10 cellular contexts compared by ENCODE assay signal in genomic region chr2:197356136-197356535, GRCh38. TPM values are rescaled to one million over a fixed set of nuclear protein-coding genes. Genes with fewer than 3 reads are reported as not detected.
DNase-seq lines count a peak whose midpoint lies in the region; ATAC-seq and TF ChIP-seq lines count a peak whose summit lies in the region.
"Had no signal": no experiment of that assay in that cellular context is flagged by ENCODE, and none has a peak within 500 bp of the region (broad histone marks: within the 10 kb centered on the region; RNA-seq: fewer than 3 reads in every experiment).

No MANE protein-coding gene starts in this region.

- H3K4me1 ChIP-seq in right lobe of liver, result no peaks in the 10 kb centered on the region
- no peaks in the 10 kb centered on the region for H3K4me1 ChIP-seq in body of pancreas
- H3K4me1 ChIP-seq: psoas muscle had no signal

- TF ChIP-seq POLR2A in right lobe of liver (IDR thresholded peaks at IDR 0.05) (no peak), body of pancreas (IDR thresholded peaks at IDR 0.05) (no peak)

- DNase-seq in DMS 273 (lab: John Stamatoyannopoulos, UW; ENCODE audit: unreplicated experiment), result peak; percentile 29
- no peak for DNase-seq in DMS 273 treated with DMSO at 0.1 percent for 48 hours (lab: John Stamatoyannopoulos, UW)
- DNase-seq in HCEC 1CT, result peak; percentile 11
- no peak for DNase-seq in activated T-helper 2 cell treated with anti-CD3 and anti-CD28 coated beads, Interferon-gamma antibody, Interleukin-2, Interleukin-4, amounts not matched to agents 10 μg/mL and 5 μg/mL and 100 μg/mL, durations not matched to agents 14 hours and 24 hours and 36 hours (ENCODE audit: low spot score)
- no peak for DNase-seq in right lobe of liver
- no peak for DNase-seq in NCI-H748 treated with DMSO at 0.1 percent for 48 hours (lab: John Stamatoyannopoulos, UW)
- DNase-seq in body of pancreas, result no peak
- DNase-seq: psoas muscle, T1000 had no signal

- H3K4me1 Mint-ChIP-seq in activated T-helper 2 cell treated with anti-CD3 and anti-CD28 coated beads, Interferon-gamma antibody, Interleukin-2, Interleukin-4, amounts not matched to agents 10 μg/mL and 5 μg/mL and 100 μg/mL, durations not matched to agents 14 hours and 24 hours and 36 hours (ENCODE audit: low read depth), result peaks cover 24% of the 10 kb centered on the region

- H3K36me3 Mint-ChIP-seq in activated T-helper 2 cell treated with anti-CD3 and anti-CD28 coated beads, Interferon-gamma antibody, Interleukin-2, Interleukin-4, amounts not matched to agents 10 μg/mL and 5 μg/mL and 100 μg/mL, durations not matched to agents 14 hours and 24 hours and 36 hours (ENCODE audit: low read depth), result peaks cover 3% of the 10 kb centered on the region

- H3K27ac ChIP-seq in right lobe of liver, result no peak overlapping the region
- no peak overlapping the region for H3K27ac ChIP-seq in body of pancreas
- H3K27ac ChIP-seq: psoas muscle had no signal

- H3K4me3 Mint-ChIP-seq in activated T-helper 2 cell treated with anti-CD3 and anti-CD28 coated beads, Interferon-gamma antibody, Interleukin-2, Interleukin-4, amounts not matched to agents 10 μg/mL and 5 μg/mL and 100 μg/mL, durations not matched to agents 14 hours and 24 hours and 36 hours (ENCODE audit: low read depth), result peak overlapping the region; percentile 3

- no peak overlapping the region for H3K4me3 ChIP-seq in right lobe of liver
- no peak overlapping the region for H3K4me3 ChIP-seq in body of pancreas
- H3K4me3 ChIP-seq: psoas muscle had no signal

- H3K9me3 ChIP-seq in right lobe of liver (no peaks in the 10 kb centered on the region), body of pancreas (no peaks in the 10 kb centered on the region)
- H3K9me3 ChIP-seq: psoas muscle had no signal

- peak overlapping the region; percentile 11 for H3K27ac Mint-ChIP-seq in activated T-helper 2 cell treated with anti-CD3 and anti-CD28 coated beads, Interferon-gamma antibody, Interleukin-2, Interleukin-4, amounts not matched to agents 10 μg/mL and 5 μg/mL and 100 μg/mL, durations not matched to agents 14 hours and 24 hours and 36 hours

- WGBS in right lobe of liver (ENCODE audit: insufficient coverage, low coverage, low lambda C conversion rate, missing lambda C conversion rate), result 69% methylated on average over 5 of the region's 5 CpGs
- 71 to 77% methylated on average over 5 of the region's 5 CpGs for WGBS in body of pancreas, 2 donors

- H3K27me3 ChIP-seq in right lobe of liver (no peaks in the 10 kb centered on the region), body of pancreas (no peaks in the 10 kb centered on the region)

- H3K27me3 Mint-ChIP-seq in activated T-helper 2 cell treated with anti-CD3 and anti-CD28 coated beads, Interferon-gamma antibody, Interleukin-2, Interleukin-4, amounts not matched to agents 10 μg/mL and 5 μg/mL and 100 μg/mL, durations not matched to agents 14 hours and 24 hours and 36 hours (ENCODE audit: low read depth), result no peaks in the 10 kb centered on the region

- H3K9me3 Mint-ChIP-seq in activated T-helper 2 cell treated with anti-CD3 and anti-CD28 coated beads, Interferon-gamma antibody, Interleukin-2, Interleukin-4, amounts not matched to agents 10 μg/mL and 5 μg/mL and 100 μg/mL, durations not matched to agents 14 hours and 24 hours and 36 hours, result peaks cover 8% of the 10 kb centered on the region

- intact Hi-C loops in activated T-helper 2 cell treated with anti-CD3 and anti-CD28 coated beads, Interferon-gamma antibody, Interleukin-2, Interleukin-4, amounts not matched to agents 10 μg/mL and 5 μg/mL and 100 μg/mL, durations not matched to agents 14 hours and 24 hours and 36 hours (cut with micrococcal nuclease), result no loop called here
- intact Hi-C loops in right lobe of liver (cut with DNase I), result no loop called here
- intact Hi-C loops in body of pancreas (cut with DNase I), result no loop called here

- H3K36me3 ChIP-seq in right lobe of liver (no peaks in the 10 kb centered on the region), body of pancreas (replicated peaks in 1 of 2; ENCODE audit: insufficient read depth in 1 of 2, low read depth in 2 of 2) (no peaks in the 10 kb centered on the region)

- ATAC-seq in right lobe of liver (no peak), body of pancreas (no peak), HG02852 (IDR thresholded peaks at IDR 0.05; ENCODE audit: unreplicated experiment) (no peak)
- ATAC-seq: psoas muscle had no signal

- TF ChIP-seq CTCF in right lobe of liver (IDR thresholded peaks at IDR 0.05) (peak in 3 of 4 donors; percentile 5 to 23 (median 22)), body of pancreas (IDR thresholded peaks at IDR 0.05) (peak in 1 of 7 experiments; percentile 4)

RNA-seq across cellular contexts. Expression of gene ANKRD44, which starts 45.6 kb away (rescaled TPM):
- total RNA-seq in activated T-helper 2 cell treated with anti-CD3 and anti-CD28 coated beads, Interferon-gamma antibody, Interleukin-2, Interleukin-4, amounts not matched to agents 10 μg/mL and 5 μg/mL and 100 μg/mL, durations not matched to agents 14 hours and 24 hours and 36 hours, result 107 and 120 TPM in 2 replicates
- 10 to 100 TPM in 4 of 6 experiments, 1 to 10 TPM in 2; 7.9 to 19.5 (median 13.3) TPM for total RNA-seq in right lobe of liver
- 10 to 100 TPM; 12.2 TPM for total RNA-seq in body of pancreas

Comparison
In these comparisons a context has a peak if more than half of its experiments do, and no peak if none do; other contexts are left out.
1. DNase-seq: peak in DMS 273 (single experiment) and HCEC 1CT (single experiment); none in DMS 273 treated with DMSO at 0.1 percent for 48 hours (single experiment), activated T-helper 2 cell treated with anti-CD3 and anti-CD28 coated beads, Interferon-gamma antibody, Interleukin-2, Interleukin-4, amounts not matched to agents 10 μg/mL and 5 μg/mL and 100 μg/mL, durations not matched to agents 14 hours and 24 hours and 36 hours (single experiment), right lobe of liver (0 of 3), NCI-H748 treated with DMSO at 0.1 percent for 48 hours (single experiment) and body of pancreas (0 of 4).